17 cellular contexts compared by ENCODE assay signal in the genomic region with DNA sequence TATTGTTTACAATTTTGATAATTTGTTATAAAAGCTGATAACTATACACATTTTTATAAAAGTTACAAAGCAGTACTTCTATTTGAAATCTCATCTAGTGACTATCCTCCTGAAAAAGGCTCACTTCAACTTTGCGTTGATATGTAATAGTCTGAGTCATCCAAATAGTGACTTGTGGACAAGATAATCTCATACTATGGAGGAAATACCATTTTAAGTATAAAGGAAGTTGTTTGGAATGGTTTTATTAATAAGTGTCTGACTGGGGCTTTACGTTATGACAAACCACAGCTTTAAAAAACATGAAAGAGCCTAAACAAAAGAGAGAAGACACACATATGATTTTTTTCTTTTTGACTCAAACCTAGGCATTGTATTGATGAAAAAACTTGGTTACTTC.
DNase-seq lines count a peak whose midpoint lies in the region; ATAC-seq and TF ChIP-seq lines count a peak whose summit lies in the region.
"Had no signal": no experiment of that assay in that cellular context is flagged by ENCODE, and none has a peak within 500 bp of the region (broad histone marks: within the 10 kb centered on the region; RNA-seq: fewer than 3 reads in every experiment).

No MANE protein-coding gene starts in this region.

- H3K27ac ChIP-seq in body of pancreas, result no peak overlapping the region
- H3K27ac ChIP-seq: A549, ascending aorta had no signal

- H3K4me1 ChIP-seq in body of pancreas, result no peaks in the 10 kb centered on the region
- H3K4me1 ChIP-seq: A549, ascending aorta had no signal

- H3K27me3 ChIP-seq in body of pancreas, result no peaks in the 10 kb centered on the region
- H3K27me3 ChIP-seq: ascending aorta had no signal

- no peak overlapping the region for H3K4me3 ChIP-seq in body of pancreas
- H3K4me3 ChIP-seq: A549, ascending aorta had no signal

- no peak for TF ChIP-seq POLR2A in body of pancreas (IDR thresholded peaks at IDR 0.05)

- no peak for DNase-seq in stimulated activated naive CD8-positive, alpha-beta T cell treated with anti-CD3 and anti-CD28 coated beads, Interleukin-15, amount 100 ng/mL, for 72 hours
- no peak for DNase-seq in stimulated activated naive CD8-positive, alpha-beta T cell treated with anti-CD3 and anti-CD28 coated beads, Interleukin-15, Interleukin-2, amounts not matched to agents 100 U/mL and 50 U/mL, for 24 hours
- DNase-seq in NCI-H226 (peak; percentile 49), dedifferentiated amniotic fluid mesenchymal stem cell (ENCODE audit: extremely low spot score) (peak; percentile 23), globus pallidus (ENCODE audit: low spot score) (no peak), body of pancreas (no peak)
- DNase-seq: activated CD4-positive, alpha-beta T cell treated with anti-CD3 and anti-CD28 coated beads, Interleukin-2, amount 50 U/mL, for 4 hours; Kasumi-1; midbrain; NCI-H187 treated with DMSO at 0.1 percent for 48 hours; NCI-H526 treated with DMSO at 0.1 percent for 48 hours; stimulated activated CD4-positive, alpha-beta T cell treated with anti-CD3 and anti-CD28 coated beads, Interleukin-12 subunit alpha, Interleukin-12 subunit beta, amount 100 ng/mL, for 4 hours; T-helper 9 cell had no signal

- WGBS in body of pancreas, 2 donors, result 69 to 85% methylated on average over 2 of the region's 2 CpGs

- TF ChIP-seq CTCF in body of pancreas (IDR thresholded peaks at IDR 0.05), result no peak

- peaks cover 5 to 7% of the 10 kb centered on the region in 2 donors for H3K9me3 Mint-ChIP-seq in stimulated activated naive CD8-positive, alpha-beta T cell treated with anti-CD3 and anti-CD28 coated beads, Interleukin-15, amount 100 ng/mL, for 72 hours

- no peak overlapping the region for H3K27ac Mint-ChIP-seq in stimulated activated naive CD8-positive, alpha-beta T cell treated with anti-CD3 and anti-CD28 coated beads, Interleukin-15, amount 100 ng/mL, for 72 hours

- ATAC-seq in stimulated activated naive CD8-positive, alpha-beta T cell treated with anti-CD3 and anti-CD28 coated beads, Interleukin-15, amount 100 ng/mL, for 72 hours, result peak; percentile 50
- ATAC-seq in stimulated activated naive CD8-positive, alpha-beta T cell treated with anti-CD3 and anti-CD28 coated beads, Interleukin-15, Interleukin-2, amounts not matched to agents 100 U/mL and 50 U/mL, for 24 hours, result no peak
- ATAC-seq in GM19351 (IDR thresholded peaks at IDR 0.05; ENCODE audit: unreplicated experiment) (no peak), body of pancreas (no peak), HG03280 (IDR thresholded peaks at IDR 0.05; ENCODE audit: unreplicated experiment) (no peak)
- ATAC-seq: A549 had no signal

- no peaks in the 10 kb centered on the region for H3K4me1 Mint-ChIP-seq in stimulated activated naive CD8-positive, alpha-beta T cell treated with anti-CD3 and anti-CD28 coated beads, Interleukin-15, amount 100 ng/mL, for 72 hours

- intact Hi-C loops in body of pancreas (cut with DNase I), result no loop called here

- H3K27me3 Mint-ChIP-seq in stimulated activated naive CD8-positive, alpha-beta T cell treated with anti-CD3 and anti-CD28 coated beads, Interleukin-15, amount 100 ng/mL, for 72 hours, result no peaks in the 10 kb centered on the region

- no peak overlapping the region for H3K4me3 Mint-ChIP-seq in stimulated activated naive CD8-positive, alpha-beta T cell treated with anti-CD3 and anti-CD28 coated beads, Interleukin-15, amount 100 ng/mL, for 72 hours

- no peaks in the 10 kb centered on the region for H3K9me3 ChIP-seq in body of pancreas
- H3K9me3 ChIP-seq: A549, ascending aorta had no signal

- no peaks in the 10 kb centered on the region for H3K36me3 ChIP-seq in body of pancreas (replicated peaks in 1 of 2; ENCODE audit: insufficient read depth in 1 of 2, low read depth in 2 of 2)
- H3K36me3 ChIP-seq: ascending aorta had no signal

Comparison
In these comparisons a context has a peak if more than half of its experiments do, and no peak if none do; other contexts are left out.
1. DNase-seq: peak in NCI-H226 (single experiment) and dedifferentiated amniotic fluid mesenchymal stem cell (single experiment); none in stimulated activated naive CD8-positive, alpha-beta T cell treated with anti-CD3 and anti-CD28 coated beads, Interleukin-15, amount 100 ng/mL, for 72 hours (0 of 2), stimulated activated naive CD8-positive, alpha-beta T cell treated with anti-CD3 and anti-CD28 coated beads, Interleukin-15, Interleukin-2, amounts not matched to agents 100 U/mL and 50 U/mL, for 24 hours (single experiment), globus pallidus (single experiment) and body of pancreas (0 of 4).